Comparison of ENCODE assay signal across 28 cellular contexts in genomic region chr16:28175715-28176114, GRCh38. TPM values are rescaled to one million over a fixed set of nuclear protein-coding genes. Genes with fewer than 3 reads are reported as not detected.
DNase-seq lines count a peak whose midpoint lies in the region; ATAC-seq and TF ChIP-seq lines count a peak whose summit lies in the region.
"Had no signal": no experiment of that assay in that cellular context is flagged by ENCODE, and none has a peak within 500 bp of the region (broad histone marks: within the 10 kb centered on the region; RNA-seq: fewer than 3 reads in every experiment).

No MANE protein-coding gene starts in this region.

- H3K36me3 ChIP-seq in left lung: peaks cover 0 to 65% of the 10 kb centered on the region in 2 donors

- H3K9me3 Mint-ChIP-seq in natural killer cell (no peaks in the 10 kb centered on the region), T-cell (no peaks in the 10 kb centered on the region)
- no peaks in the 10 kb centered on the region for H3K9me3 Mint-ChIP-seq in natural killer cell treated with Interleukin-12 subunit alpha and Interleukin-12 subunit beta and Interleukin-15 and Interleukin-18, amount 100 ng/mL, for 72 hours
- H3K9me3 Mint-ChIP-seq: activated CD4-positive, alpha-beta T cell treated with anti-CD3 and anti-CD28 coated beads, Interleukin-2, amount 10 ng/mL, durations not matched to agents 24 days and 14 days; activated T-cell treated with anti-CD3 and anti-CD28 coated beads, Interleukin-2, amount 50 U/mL, for 72 hours had no signal

- H3K36me3 Mint-ChIP-seq in natural killer cell: peaks cover 8% of the 10 kb centered on the region
- peaks cover 34% of the 10 kb centered on the region for H3K36me3 Mint-ChIP-seq in natural killer cell treated with Interleukin-12 subunit alpha and Interleukin-12 subunit beta and Interleukin-15 and Interleukin-18, amount 100 ng/mL, for 72 hours
- peaks cover 71% of the 10 kb centered on the region for H3K36me3 Mint-ChIP-seq in T-cell

- intact Hi-C loops in natural killer cell (cut with micrococcal nuclease) (no loop called here), left lung (cut with DNase I) (no loop called here)

- H3K4me3 Mint-ChIP-seq in natural killer cell (no peak overlapping the region), T-cell (peak overlapping the region in 1 of 3 donors; percentile 39)
- H3K4me3 Mint-ChIP-seq in natural killer cell treated with Interleukin-12 subunit alpha and Interleukin-12 subunit beta and Interleukin-15 and Interleukin-18, amount 100 ng/mL, for 72 hours: no peak overlapping the region
- H3K4me3 Mint-ChIP-seq: activated CD4-positive, alpha-beta T cell treated with anti-CD3 and anti-CD28 coated beads, Interleukin-2, amount 10 ng/mL, durations not matched to agents 24 days and 14 days; activated CD8-positive, alpha-beta memory T cell treated with anti-CD3 and anti-CD28 coated beads, Interleukin-2, amount 10 ng/mL, durations not matched to agents 7 days and 5 days; activated T-cell treated with anti-CD3 and anti-CD28 coated beads, Interleukin-2, amount 50 U/mL, for 72 hours had no signal

- H3K9me3 ChIP-seq in left lung: no peaks in the 10 kb centered on the region
- H3K9me3 ChIP-seq: BLaER1 treated with 17β-estradiol and CSF1 and Interleukin-3, amounts not matched to agents 10 nM and 100 nM; sigmoid colon; transverse colon had no signal

- H3K4me1 Mint-ChIP-seq in natural killer cell (peaks cover 28 to 30% of the 10 kb centered on the region in 2 donors), T-cell (peaks cover 75 to 83% (median 81%) of the 10 kb centered on the region in 3 donors)
- peaks cover 36 to 42% of the 10 kb centered on the region in 2 donors for H3K4me1 Mint-ChIP-seq in natural killer cell treated with Interleukin-12 subunit alpha and Interleukin-12 subunit beta and Interleukin-15 and Interleukin-18, amount 100 ng/mL, for 72 hours (ENCODE audit: low read depth in 2 of 2)

- no peak overlapping the region for H3K4me3 ChIP-seq in left lung
- H3K4me3 ChIP-seq: BLaER1 treated with 17β-estradiol and CSF1 and Interleukin-3, amounts not matched to agents 10 nM and 100 nM; coronary artery; PC-9; sigmoid colon; transverse colon had no signal

- peaks cover 4 to 32% of the 10 kb centered on the region in 2 donors for H3K4me1 ChIP-seq in left lung

- CTCF ChIA-PET in T-cell (lab: Charles Lee): no interaction called here

- ATAC-seq in natural killer cell (no peak), T-cell (replicated peaks in 1 of 4) (no peak), left lung (peak; percentile 41), HG02571 (IDR thresholded peaks at IDR 0.05; ENCODE audit: unreplicated experiment) (no peak)
- ATAC-seq in natural killer cell treated with Interleukin-12 subunit alpha and Interleukin-12 subunit beta and Interleukin-15 and Interleukin-18, amount 100 ng/mL, for 72 hours: no peak
- ATAC-seq: activated CD8-positive, alpha-beta memory T cell treated with anti-CD3 and anti-CD28 coated beads, Interleukin-2, amount 10 ng/mL, durations not matched to agents 7 days and 5 days; activated T-cell treated with anti-CD3 and anti-CD28 coated beads, Interleukin-2, amount 50 U/mL, for 72 hours; HCT116; SK-N-SH treated with all-trans-retinoic acid at 6 μM for 48 hours had no signal

- no peak for DNase-seq in natural killer cell
- no peak for DNase-seq in natural killer cell treated with Interleukin-12 subunit alpha and Interleukin-12 subunit beta and Interleukin-15 and Interleukin-18, amount 100 ng/mL, for 72 hours (ENCODE audit: low spot score)
- no peak for DNase-seq in T-cell
- no peak for DNase-seq in left lung
- DNase-seq in HCEC 1CT: no peak
- no peak for DNase-seq in C1 segment of cervical spinal cord (lab: John Stamatoyannopoulos, UW)
- DNase-seq: activated CD4-positive, alpha-beta T cell treated with anti-CD3 and anti-CD28 coated beads, Interleukin-2, amount 10 ng/mL, durations not matched to agents 24 days and 14 days; activated CD8-positive, alpha-beta memory T cell treated with anti-CD3 and anti-CD28 coated beads, Interleukin-2, amount 10 ng/mL, durations not matched to agents 7 days and 5 days; activated naive CD4-positive, alpha-beta T cell treated with anti-CD3 and anti-CD28 coated beads, Interleukin-2, amount 50 U/mL, for 16 hours; activated T-cell treated with anti-CD3 and anti-CD28 coated beads, Interleukin-2, amount 50 U/mL, for 72 hours; aorta; effector memory CD4-positive, alpha-beta T cell; erythroblast; glutamatergic neuron; NCI-H1436 treated with DMSO at 0.1 percent for 48 hours; NCI-H2081 treated with DMSO at 0.1 percent for 48 hours; NCI-H2227 treated with DMSO at 0.1 percent for 48 hours; NCI-H526 treated with DMSO at 0.1 percent for 48 hours; occipital lobe; sigmoid colon; stimulated activated CD4-positive, alpha-beta T cell treated with anti-CD3 and anti-CD28 coated beads, Interleukin-4, amount 100 ng/mL, for 1 hour; transverse colon had no signal

- H3K27me3 ChIP-seq in left lung: no peaks in the 10 kb centered on the region
- H3K27me3 ChIP-seq: BLaER1 treated with 17β-estradiol and CSF1 and Interleukin-3, amounts not matched to agents 10 nM and 100 nM; sigmoid colon; transverse colon had no signal

- POLR2A ChIA-PET in T-cell (lab: Charles Lee): interaction anchor here (0.6 to 1.1 kb wide), 4 partner anchors 11 to 798 kb away, joined by 3 to 6 read pairs (median 5); no protein-coding TSS in a partner anchor

- TF ChIP-seq CTCF in natural killer cell (IDR thresholded peaks at IDR 0.05) (no peak), left lung (IDR thresholded peaks at IDR 0.05) (no peak)

- H3K27me3 Mint-ChIP-seq in natural killer cell (ENCODE audit: low read depth in 2 of 2): no peaks in the 10 kb centered on the region
- H3K27me3 Mint-ChIP-seq in natural killer cell treated with Interleukin-12 subunit alpha and Interleukin-12 subunit beta and Interleukin-15 and Interleukin-18, amount 100 ng/mL, for 72 hours: no peaks in the 10 kb centered on the region
- H3K27me3 Mint-ChIP-seq in T-cell: no peaks in the 10 kb centered on the region
- H3K27me3 Mint-ChIP-seq: activated CD4-positive, alpha-beta T cell treated with anti-CD3 and anti-CD28 coated beads, Interleukin-2, amount 10 ng/mL, durations not matched to agents 24 days and 14 days; activated CD8-positive, alpha-beta memory T cell treated with anti-CD3 and anti-CD28 coated beads, Interleukin-2, amount 10 ng/mL, durations not matched to agents 7 days and 5 days had no signal

- H3K27ac Mint-ChIP-seq in natural killer cell (peak overlapping the region; percentile 41 to 59), T-cell (peak overlapping the region; percentile 83 to 86)
- peak overlapping the region in 1 of 2 donors; percentile 3 for H3K27ac Mint-ChIP-seq in natural killer cell treated with Interleukin-12 subunit alpha and Interleukin-12 subunit beta and Interleukin-15 and Interleukin-18, amount 100 ng/mL, for 72 hours

- H3K27ac ChIP-seq in left lung: no peak overlapping the region
- H3K27ac ChIP-seq: coronary artery, PC-9, sigmoid colon, transverse colon had no signal

RNA-seq across cellular contexts. Expression of gene XPO6, which starts 36.0 kb away (rescaled TPM):
- total RNA-seq in natural killer cell (100 to 1,000 TPM; 233 to 321 (median 240) TPM), T-cell (100 to 1,000 TPM; 355 to 403 (median 391) TPM), left lung (100 to 1,000 TPM in 1 of 2 donors, 10 to 100 TPM in 1; 87.3 to 155 TPM)
- total RNA-seq in natural killer cell treated with Interleukin-12 subunit alpha and Interleukin-12 subunit beta and Interleukin-15 and Interleukin-18, amount 100 ng/mL, for 72 hours: 100 to 1,000 TPM; 212 to 386 TPM
